Comparison of ENCODE assay signal across 8 cellular contexts in the genomic region with DNA sequence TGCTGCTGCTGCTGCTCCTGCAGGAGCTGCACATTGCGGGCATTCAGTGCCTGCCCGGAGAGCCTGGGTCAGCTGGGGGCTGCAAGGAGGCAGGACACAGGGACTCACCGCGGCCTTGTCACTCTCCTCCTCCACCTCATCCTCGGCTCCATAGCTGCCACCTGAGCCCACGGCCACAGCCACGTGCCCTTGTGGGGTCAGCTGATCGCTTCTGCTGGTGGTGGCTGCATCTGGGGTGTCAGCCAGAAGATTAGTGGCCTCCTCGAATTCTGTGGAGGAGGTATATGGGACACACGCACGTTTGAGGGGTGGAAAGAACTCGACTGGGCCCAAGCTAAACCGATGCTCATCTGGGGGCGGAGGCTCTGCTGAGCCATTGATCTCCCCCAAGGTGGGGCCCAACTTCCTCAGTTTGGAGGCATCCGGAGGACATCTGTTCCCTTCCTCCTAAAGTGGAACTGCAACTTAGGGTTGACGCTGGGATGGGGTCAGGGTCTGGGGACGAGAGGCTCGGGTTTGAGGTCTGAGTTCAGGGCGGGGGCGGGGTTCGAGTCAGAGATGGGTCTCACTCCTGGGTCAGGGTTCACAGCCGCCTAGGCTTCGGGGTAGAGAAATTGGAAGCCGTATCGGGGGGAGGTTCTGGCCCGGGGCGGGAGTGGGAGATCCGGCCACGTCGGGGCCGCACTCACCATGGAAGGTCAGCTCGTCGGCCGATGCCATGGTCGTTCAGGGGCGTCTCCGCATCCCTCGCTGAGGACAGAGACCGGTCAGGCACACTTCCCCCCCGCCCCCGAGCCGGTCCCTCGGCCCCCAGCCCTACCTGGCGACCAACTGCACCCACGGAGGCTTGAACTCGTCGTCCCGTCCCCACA.
DNase-seq lines count a peak whose midpoint lies in the region; FAIRE-seq and TF ChIP-seq lines count a peak whose summit lies in the region.

No MANE protein-coding gene starts in this region.

- H4K20me1 ChIP-seq in OCI-LY3 (ENCODE audit: insufficient read depth, low read length) = 0 out of 2 replicates have a peak, but pooled peaks cover 7% of the 10 kb centered on the region

- H3K27me3 Mint-ChIP-seq in activated T-cell treated with anti-CD3 and anti-CD28 coated beads, Interleukin-2, amount 50 U/mL, for 24 hours = no peaks in the 10 kb centered on the region
- no peaks in the 10 kb centered on the region for H3K27me3 Mint-ChIP-seq in dendritic cell treated with granulocyte-macrophage colony-stimulating factor and Interleukin-4, amounts not matched to agents 40 ng/mL and 50 ng/mL, for 4 days

- peaks cover 52% of the 10 kb centered on the region for H3K36me3 Mint-ChIP-seq in activated T-cell treated with anti-CD3 and anti-CD28 coated beads, Interleukin-2, amount 50 U/mL, for 24 hours (ENCODE audit: low read depth)
- H3K36me3 Mint-ChIP-seq in dendritic cell treated with granulocyte-macrophage colony-stimulating factor and Interleukin-4, amounts not matched to agents 40 ng/mL and 50 ng/mL, for 4 days (ENCODE audit: low read depth) = peaks cover 77% of the 10 kb centered on the region

- no peaks in the 10 kb centered on the region for H3K9me3 ChIP-seq in OCI-LY3 (ENCODE audit: insufficient read depth, low read length)
- H3K9me3 ChIP-seq in muscle layer of duodenum (ENCODE audit: control insufficient read depth in 1 of 2, low read length in 2 of 2) = no peaks in the 10 kb centered on the region

- in situ Hi-C loops in GM13977 (cut with MboI; ENCODE audit: low pct_unique_long_range_greater_than_20kb, low sequenced_read_pairs, unreplicated experiment) = no loop called here

- no peak for TF ChIP-seq CTCF in OCI-LY3 (IDR thresholded peaks at IDR 0.05; ENCODE audit: low read depth, low read length)
- TF ChIP-seq CTCF in GM13977 (IDR thresholded peaks at IDR 0.05; ENCODE audit: extremely low read depth, insufficient read depth, missing control alignments) = no peak

- peak overlapping the region; percentile 83 for H3K4me2 ChIP-seq in OCI-LY3 (ENCODE audit: low read length)

- H3K27me3 ChIP-seq in OCI-LY3 (ENCODE audit: low read depth, low read length) = no peaks in the 10 kb centered on the region
- no peaks in the 10 kb centered on the region for H3K27me3 ChIP-seq in muscle layer of duodenum (ENCODE audit: low read depth, low read length)

- DNase-seq in activated T-cell treated with anti-CD3 and anti-CD28 coated beads, Interleukin-2, amount 50 U/mL, for 24 hours = no peak
- no peak for DNase-seq in activated T-cell treated with anti-CD3 and anti-CD28 coated beads, Interleukin-2, amount 50 U/mL, for 1 hour
- DNase-seq in H54 (ENCODE audit: insufficient read length, low spot score) (no peak), GM13977 (ENCODE audit: low spot score) (no peak)
- no peak for DNase-seq in effector CD4-positive, alpha-beta T cell

- peak overlapping the region; percentile 22; the same call in 1 of the 2 replicates for H2AFZ ChIP-seq in OCI-LY3 (ENCODE audit: low read depth, low read length)

- peaks cover 40% of the 10 kb centered on the region for H3K79me2 ChIP-seq in OCI-LY3 (ENCODE audit: low read length)

- no peak for FAIRE-seq in H54 (lab: Jason Lieb, UNC)

- H3K4me1 Mint-ChIP-seq in activated T-cell treated with anti-CD3 and anti-CD28 coated beads, Interleukin-2, amount 50 U/mL, for 24 hours (ENCODE audit: low read depth) = peaks cover 28% of the 10 kb centered on the region
- peaks cover 19% of the 10 kb centered on the region for H3K4me1 Mint-ChIP-seq in dendritic cell treated with granulocyte-macrophage colony-stimulating factor and Interleukin-4, amounts not matched to agents 40 ng/mL and 50 ng/mL, for 4 days (ENCODE audit: low read depth)

- peaks cover 15% of the 10 kb centered on the region for H3K4me1 ChIP-seq in OCI-LY3 (ENCODE audit: low read length)
- peaks cover 5 to 24% of the 10 kb centered on the region in 2 donors for H3K4me1 ChIP-seq in muscle layer of duodenum (ENCODE audit: control insufficient read depth in 1 of 2, insufficient read depth in 2 of 2, low read length in 2 of 2)

- no peak for TF ChIP-seq POLR2A in H54 (IDR thresholded peaks at IDR 0.05; ENCODE audit: low read depth, low read length)

- peak overlapping the region; percentile 95 for H3K4me3 Mint-ChIP-seq in activated T-cell treated with anti-CD3 and anti-CD28 coated beads, Interleukin-2, amount 50 U/mL, for 24 hours
- peak overlapping the region; percentile 97 for H3K4me3 Mint-ChIP-seq in dendritic cell treated with granulocyte-macrophage colony-stimulating factor and Interleukin-4, amounts not matched to agents 40 ng/mL and 50 ng/mL, for 4 days

- H3K27ac ChIP-seq in OCI-LY3 (ENCODE audit: low read length) (no peak overlapping the region), muscle layer of duodenum (ENCODE audit: low read length) (peak overlapping the region; percentile 45)

- H3K27ac Mint-ChIP-seq in activated T-cell treated with anti-CD3 and anti-CD28 coated beads, Interleukin-2, amount 50 U/mL, for 24 hours = peak overlapping the region; percentile 94
- peak overlapping the region; percentile 87 for H3K27ac Mint-ChIP-seq in dendritic cell treated with granulocyte-macrophage colony-stimulating factor and Interleukin-4, amounts not matched to agents 40 ng/mL and 50 ng/mL, for 4 days

- H3K36me3 ChIP-seq in OCI-LY3 (replicated peaks; ENCODE audit: low read depth, low read length) = peaks cover 18% of the 10 kb centered on the region
- peaks cover 0 to 19% of the 10 kb centered on the region in 2 donors for H3K36me3 ChIP-seq in muscle layer of duodenum (ENCODE audit: control insufficient read depth in 1 of 2, insufficient read depth in 2 of 2, low read length in 2 of 2)

- H3K9ac ChIP-seq in OCI-LY3 (ENCODE audit: low read length) = peak overlapping the region; percentile 78

- intact Hi-C loops in dendritic cell treated with granulocyte-macrophage colony-stimulating factor and Interleukin-4, amounts not matched to agents 40 ng/mL and 50 ng/mL, for 4 days (cut with micrococcal nuclease) = loop anchor here (1.0 kb wide), 1 partner anchor 57 kb away; a partner anchor contains a TSS

- peak overlapping the region; percentile 92 for H3K4me3 ChIP-seq in OCI-LY3 (ENCODE audit: low read length)
- peak overlapping the region; percentile 70 to 99 for H3K4me3 ChIP-seq in muscle layer of duodenum (ENCODE audit: low read depth in 1 of 2, low read length in 2 of 2)

- no peaks in the 10 kb centered on the region for H3K9me3 Mint-ChIP-seq in activated T-cell treated with anti-CD3 and anti-CD28 coated beads, Interleukin-2, amount 50 U/mL, for 24 hours
- no peaks in the 10 kb centered on the region for H3K9me3 Mint-ChIP-seq in dendritic cell treated with granulocyte-macrophage colony-stimulating factor and Interleukin-4, amounts not matched to agents 40 ng/mL and 50 ng/mL, for 4 days
